18 cellular contexts compared by ENCODE assay signal in genomic region chr2:191285252-191285651, GRCh38. TPM values are rescaled to one million over a fixed set of nuclear protein-coding genes. Genes with fewer than 3 reads are reported as not detected.
DNase-seq lines count a peak whose midpoint lies in the region; ATAC-seq and TF ChIP-seq lines count a peak whose summit lies in the region.
"Had no signal": no experiment of that assay in that cellular context is flagged by ENCODE, and none has a peak within 500 bp of the region (broad histone marks: within the 10 kb centered on the region; RNA-seq: fewer than 3 reads in every experiment).

No MANE protein-coding gene starts in this region.

- H3K36me3 Mint-ChIP-seq in endothelial cell (ENCODE audit: low read depth, unreplicated experiment) (peaks cover 8% of the 10 kb centered on the region), neural crest cell (ENCODE audit: low read depth) (peaks cover 22% of the 10 kb centered on the region), progenitor cell of endocrine pancreas (ENCODE audit: insufficient read depth) (peaks cover 18% of the 10 kb centered on the region), glutamatergic neuron (ENCODE audit: unreplicated experiment) (no peaks in the 10 kb centered on the region)
- H3K36me3 Mint-ChIP-seq: CD14-positive monocyte; CD4-positive, alpha-beta memory T cell; CD4-positive, CD25-positive, alpha-beta regulatory T cell; CD8-positive, alpha-beta memory T cell had no signal

- H3K27me3 Mint-ChIP-seq in endothelial cell (ENCODE audit: unreplicated experiment): no peaks in the 10 kb centered on the region
- H3K27me3 Mint-ChIP-seq in neural crest cell (ENCODE audit: low read depth): no peaks in the 10 kb centered on the region
- H3K27me3 Mint-ChIP-seq in progenitor cell of endocrine pancreas: no peaks in the 10 kb centered on the region
- peaks cover 1% of the 10 kb centered on the region for H3K27me3 Mint-ChIP-seq in glutamatergic neuron (ENCODE audit: unreplicated experiment)

- TF ChIP-seq CTCF in endothelial cell (IDR thresholded peaks at IDR 0.05; ENCODE audit: unreplicated experiment): no peak
- TF ChIP-seq CTCF in neural crest cell (conservative IDR thresholded peaks at IDR 0.05): no peak
- no peak for TF ChIP-seq CTCF in progenitor cell of endocrine pancreas (IDR thresholded peaks at IDR 0.05; ENCODE audit: unreplicated experiment)
- no peak for TF ChIP-seq CTCF in glutamatergic neuron (IDR thresholded peaks at IDR 0.05; ENCODE audit: partially characterized antibody, unreplicated experiment)

- H3K4me3 Mint-ChIP-seq in endothelial cell (ENCODE audit: unreplicated experiment) (peak overlapping the region; percentile 9), neural crest cell (no peak overlapping the region), progenitor cell of endocrine pancreas (ENCODE audit: low read depth) (no peak overlapping the region), glutamatergic neuron (ENCODE audit: unreplicated experiment) (no peak overlapping the region)
- H3K4me3 Mint-ChIP-seq: CD14-positive monocyte; CD4-positive, alpha-beta memory T cell; CD4-positive, CD25-positive, alpha-beta regulatory T cell; CD8-positive, alpha-beta memory T cell had no signal

- H3K4me1 Mint-ChIP-seq in endothelial cell (ENCODE audit: unreplicated experiment) (peaks cover 15% of the 10 kb centered on the region), neural crest cell (peaks cover 51% of the 10 kb centered on the region), progenitor cell of endocrine pancreas (ENCODE audit: low read depth) (peaks cover 14% of the 10 kb centered on the region), glutamatergic neuron (ENCODE audit: low read depth, unreplicated experiment) (peaks cover 11% of the 10 kb centered on the region)
- H3K4me1 Mint-ChIP-seq: CD14-positive monocyte; CD4-positive, CD25-positive, alpha-beta regulatory T cell; CD8-positive, alpha-beta memory T cell had no signal

- H3K27ac Mint-ChIP-seq in endothelial cell (ENCODE audit: unreplicated experiment) (peak overlapping the region; percentile 59), neural crest cell (ENCODE audit: unreplicated experiment) (peak overlapping the region; percentile 13), progenitor cell of endocrine pancreas (peak overlapping the region; percentile 68), glutamatergic neuron (ENCODE audit: unreplicated experiment) (no peak overlapping the region)
- H3K27ac Mint-ChIP-seq: CD14-positive monocyte; CD4-positive, alpha-beta memory T cell; CD8-positive, alpha-beta memory T cell had no signal

- H3K9me3 Mint-ChIP-seq in endothelial cell (ENCODE audit: unreplicated experiment): no peaks in the 10 kb centered on the region
- no peaks in the 10 kb centered on the region for H3K9me3 Mint-ChIP-seq in neural crest cell
- no peaks in the 10 kb centered on the region for H3K9me3 Mint-ChIP-seq in progenitor cell of endocrine pancreas (ENCODE audit: low read depth)
- no peaks in the 10 kb centered on the region for H3K9me3 Mint-ChIP-seq in glutamatergic neuron (ENCODE audit: unreplicated experiment)
- H3K9me3 Mint-ChIP-seq: CD4-positive, CD25-positive, alpha-beta regulatory T cell; CD8-positive, alpha-beta memory T cell had no signal

- DNase-seq in endothelial cell (ENCODE audit: low spot score) (no peak), neural crest cell (ENCODE audit: low read depth, low spot score) (no peak), progenitor cell of endocrine pancreas (ENCODE audit: low spot score, unreplicated experiment) (no peak), glutamatergic neuron (no peak)
- DNase-seq: 8988T; ACHN; BE2C; C1 segment of cervical spinal cord; Caco-2; Calu3; CD4-positive, alpha-beta memory T cell; CD4-positive, CD25-positive, alpha-beta regulatory T cell; CD8-positive, alpha-beta memory T cell; DMS79 treated with DMSO at 0.1 percent for 48 hours; GF-D8 had no signal

- no peak for ATAC-seq in HG02870 (IDR thresholded peaks at IDR 0.05; ENCODE audit: unreplicated experiment)
- no peak for ATAC-seq in HG02678 (IDR thresholded peaks at IDR 0.05; ENCODE audit: unreplicated experiment)

RNA-seq across cellular contexts. Expression of gene MYO1B, which starts 40.0 kb away (rescaled TPM):
- 81.0 TPM for total RNA-seq in endothelial cell (ENCODE audit: unreplicated experiment)
- total RNA-seq in neural crest cell: 107 and 116 TPM in 2 replicates
- 157 and 158 TPM in 2 replicates for total RNA-seq in progenitor cell of endocrine pancreas
- 129 TPM for total RNA-seq in glutamatergic neuron (ENCODE audit: unreplicated experiment)
- total RNA-seq: CD4-positive, CD25-positive, alpha-beta regulatory T cell had no signal
